14 cellular contexts compared by ENCODE assay signal in genomic region chr12:50615534-50616296, GRCh38.
DNase-seq lines count a peak whose midpoint lies in the region; ATAC-seq and TF ChIP-seq lines count a peak whose summit lies in the region.
"Had no signal": no experiment of that assay in that cellular context is flagged by ENCODE, and none has a peak within 500 bp of the region (broad histone marks: within the 10 kb centered on the region; RNA-seq: fewer than 3 reads in every experiment).

No MANE protein-coding gene starts in this region.

- no peaks in the 10 kb centered on the region; the same call in 1 of the 2 replicates for H4K20me1 ChIP-seq in PC-3 (ENCODE audit: low read length)
- H4K20me1 ChIP-seq in mammary epithelial cell (ENCODE audit: insufficient read depth, low read length) = no peaks in the 10 kb centered on the region

- no peaks in the 10 kb centered on the region for H3K9me2 ChIP-seq in PC-3 (replicated peaks; ENCODE audit: low read length)

- no peak overlapping the region for H4K91ac ChIP-seq in mesenchymal stem cell (ENCODE audit: low read length)

- CTCF ChIA-PET in PC-3 (lab: Charles Lee) = no interaction called here
- CTCF ChIA-PET in mammary epithelial cell (lab: Charles Lee; ENCODE audit: low non-redundant PET) = no interaction called here

- H3K27ac ChIP-seq in PC-3 (ENCODE audit: low read length) = peak overlapping the region; percentile 1; the same call in 1 of the 2 replicates
- H3K27ac ChIP-seq in mammary epithelial cell (ENCODE audit: insufficient read depth, low read depth, low read length) = peak overlapping the region; percentile 95
- H3K27ac ChIP-seq in mesenchymal stem cell (ENCODE audit: low read length, poor library complexity, severe bottlenecking) = peak overlapping the region; percentile 50

- no peaks in the 10 kb centered on the region for H3F3A ChIP-seq in PC-3 (ENCODE audit: low read length, unreplicated experiment)

- H3K9me3 ChIP-seq in PC-3 (ENCODE audit: low read length) = no peaks in the 10 kb centered on the region
- no peaks in the 10 kb centered on the region for H3K9me3 ChIP-seq in mammary epithelial cell (replicated peaks; ENCODE audit: insufficient read depth, low read length)
- no peaks in the 10 kb centered on the region for H3K9me3 ChIP-seq in mesenchymal stem cell (ENCODE audit: control insufficient read depth, low read length)

- H3K9ac ChIP-seq in PC-3 (ENCODE audit: low read length) (no peak overlapping the region), mammary epithelial cell (ENCODE audit: insufficient read depth, low read length) (peak overlapping the region; percentile 58), mesenchymal stem cell (ENCODE audit: low read length) (no peak overlapping the region)

- H2BK15ac ChIP-seq in mesenchymal stem cell (ENCODE audit: low read depth, poor library complexity, severe bottlenecking) = no peak overlapping the region

- no peak overlapping the region for H2BK12ac ChIP-seq in mesenchymal stem cell (ENCODE audit: low read length in 2 of 2)

- BruUV-seq in PC-3 (replicated peaks; lab: Mats Ljungman, UMichigan) (no TSS peak), mammary epithelial cell (replicated peaks; lab: Mats Ljungman, UMichigan) (no TSS peak)

- H4K8ac ChIP-seq in mesenchymal stem cell (ENCODE audit: low read length) = no peak overlapping the region

- H3K4ac ChIP-seq in mesenchymal stem cell (ENCODE audit: low read depth in 1 of 2, low read length in 2 of 2) = no peak overlapping the region

- dilution Hi-C loops in mammary epithelial cell (cut with HindIII; ENCODE audit: low sequenced_read_pairs) = no loop called here

- H3K18ac ChIP-seq in mesenchymal stem cell (ENCODE audit: low read depth in 1 of 2, low read length in 2 of 2) = no peak overlapping the region

- 23% methylated on average over 5 of the region's 5 CpGs for WGBS in mammary epithelial cell (ENCODE audit: low coverage, missing lambda C conversion rate)
- 92% methylated on average over 4 of the region's 5 CpGs for WGBS in mesenchymal stem cell

- H3K79me2 ChIP-seq in PC-3 (ENCODE audit: low read length) = peaks cover 73% of the 10 kb centered on the region
- peaks cover 71% of the 10 kb centered on the region for H3K79me2 ChIP-seq in mammary epithelial cell (ENCODE audit: insufficient read depth, low read length)

- ATAC-seq in PC-3 (no peak), HG02763 (IDR thresholded peaks at IDR 0.05; ENCODE audit: unreplicated experiment) (no peak)
- ATAC-seq: T-cell had no signal

- in situ Hi-C loops in mammary epithelial cell (cut with MboI; ENCODE audit: low sequenced_read_pairs in 2 of 2) = no loop called here

- DNase-seq in EL (peak; percentile 65), PC-3 (peak; percentile 46), mammary epithelial cell (peak; percentile 90), mesenchymal stem cell (peak; percentile 43), T-helper 1 cell (no peak), putamen (ENCODE audit: low spot score) (no peak)
- DNase-seq in stimulated activated CD4-positive, alpha-beta T cell treated with anti-CD3 and anti-CD28 coated beads, Interleukin-1b, Interleukin-23, amount 100 ng/mL, for 48 hours = no peak
- DNase-seq: activated CD4-positive, alpha-beta T cell treated with anti-CD3 and anti-CD28 coated beads, Interleukin-2, amount 10 ng/mL, durations not matched to agents 7 days and 5 days; aorta; effector memory CD4-positive, alpha-beta T cell; NCI-H345; stimulated activated CD4-positive, alpha-beta T cell treated with anti-CD3 and anti-CD28 coated beads, Interleukin-2, amount 100 ng/mL, for 48 hours; T-cell had no signal

- peak overlapping the region; percentile 13 for H3K4me2 ChIP-seq in PC-3 (ENCODE audit: low read length)
- H3K4me2 ChIP-seq in mammary epithelial cell (ENCODE audit: insufficient read depth, low read depth, low read length) = peak overlapping the region; percentile 86
- H3K4me2 ChIP-seq in mesenchymal stem cell (ENCODE audit: low read length, poor library complexity, severe bottlenecking) = no peak overlapping the region

- POLR2A ChIA-PET in PC-3 (lab: Charles Lee; ENCODE audit: unreplicated experiment) = no interaction called here

- no peak overlapping the region for H2BK120ac ChIP-seq in mesenchymal stem cell (ENCODE audit: low read depth, low read length)

- H2BK5ac ChIP-seq in mesenchymal stem cell (ENCODE audit: low read depth, low read length, poor library complexity, severe bottlenecking) = no peak overlapping the region

- H3K4me3 ChIP-seq in PC-3 (ENCODE audit: low read length) = no peak overlapping the region
- H3K4me3 ChIP-seq in mammary epithelial cell (replicated peaks in 1 of 3; ENCODE audit: insufficient read depth in 1 of 3, low read depth in 2 of 3, low read length in 3 of 3) = peak overlapping the region in 1 of 3 experiments; percentile 11
- no peak overlapping the region for H3K4me3 ChIP-seq in mesenchymal stem cell (ENCODE audit: insufficient read depth in 1 of 2, low read depth in 1 of 2, low read length in 2 of 2)

- H3K27me3 ChIP-seq in PC-3 (ENCODE audit: low read length) (no peaks in the 10 kb centered on the region), mammary epithelial cell (ENCODE audit: insufficient read depth, low read length) (no peaks in the 10 kb centered on the region), mesenchymal stem cell (ENCODE audit: control insufficient read depth in 1 of 2, insufficient read depth in 1 of 2, low read length in 2 of 2) (no peaks in the 10 kb centered on the region)

- peak overlapping the region; percentile 68 for H2AK5ac ChIP-seq in mesenchymal stem cell (ENCODE audit: low read length, severe bottlenecking)

- H3K4me1 ChIP-seq in PC-3 (ENCODE audit: insufficient read depth, low read length) (peaks cover 37% of the 10 kb centered on the region), mammary epithelial cell (ENCODE audit: insufficient read depth, low read length) (peaks cover 75% of the 10 kb centered on the region), mesenchymal stem cell (ENCODE audit: control insufficient read depth, insufficient read depth, low read depth, low read length) (peaks cover 10% of the 10 kb centered on the region)

- H2AFZ ChIP-seq in PC-3 (ENCODE audit: low read length) = no peak overlapping the region
- no peak overlapping the region for H2AFZ ChIP-seq in mammary epithelial cell (ENCODE audit: low read depth, low read length)
- H2AFZ ChIP-seq in mesenchymal stem cell (ENCODE audit: low read depth, low read length) = no peak overlapping the region

- TF ChIP-seq CTCF in PC-3 (conservative IDR thresholded peaks at IDR 0.05; ENCODE audit: low read depth, low read length) (no peak), mammary epithelial cell (conservative IDR thresholded peaks at IDR 0.05 in 1 of 2, IDR thresholded peaks at IDR 0.05 in 1 of 2; ENCODE audit: extremely low read depth in 1 of 2, insufficient read depth in 1 of 2, low read depth in 1 of 2, low read length in 2 of 2) (no peak)

- intact Hi-C loops in PC-3 (cut with micrococcal nuclease) (no loop called here), mammary epithelial cell (cut with micrococcal nuclease) (loop anchor here (2.0 to 10.0 kb wide), 2 partner anchors 73 to 531 kb away; partner anchors contain the start of gene SMARCD1)

- H3K79me1 ChIP-seq in mesenchymal stem cell (replicated peaks; ENCODE audit: low read length, poor library complexity, severe bottlenecking) = peaks cover 17% of the 10 kb centered on the region

- no peak overlapping the region for H3K14ac ChIP-seq in mesenchymal stem cell (ENCODE audit: low read length in 2 of 2)

- no peak overlapping the region for H3K23ac ChIP-seq in mesenchymal stem cell (ENCODE audit: low read length in 2 of 2)

- H3K36me3 ChIP-seq in PC-3 (ENCODE audit: low read depth, low read length) = 0 out of 2 replicates have a peak, but pooled peaks cover 2% of the 10 kb centered on the region
- H3K36me3 ChIP-seq in mammary epithelial cell (ENCODE audit: insufficient read depth, low read length) = no peaks in the 10 kb centered on the region
- no peaks in the 10 kb centered on the region for H3K36me3 ChIP-seq in mesenchymal stem cell (ENCODE audit: control insufficient read depth in 1 of 2, insufficient read depth in 2 of 2, low read depth in 1 of 2, low read length in 2 of 2)

Comparison
In these comparisons a context has a peak if more than half of its experiments do, and no peak if none do; other contexts are left out.
1. DNase-seq: peak in EL (single experiment), PC-3 (single experiment), mammary epithelial cell (single experiment) and mesenchymal stem cell (single experiment); none in T-helper 1 cell (0 of 5), stimulated activated CD4-positive, alpha-beta T cell treated with anti-CD3 and anti-CD28 coated beads, Interleukin-1b, Interleukin-23, amount 100 ng/mL, for 48 hours (single experiment) and putamen (single experiment).
2. H3K27ac ChIP-seq: peak in every context shown above with its lines; median percentile 95 in mammary epithelial cell; 50 in mesenchymal stem cell; 1 in PC-3.